ENCODE assay signal across 19 cellular contexts in the genomic region with DNA sequence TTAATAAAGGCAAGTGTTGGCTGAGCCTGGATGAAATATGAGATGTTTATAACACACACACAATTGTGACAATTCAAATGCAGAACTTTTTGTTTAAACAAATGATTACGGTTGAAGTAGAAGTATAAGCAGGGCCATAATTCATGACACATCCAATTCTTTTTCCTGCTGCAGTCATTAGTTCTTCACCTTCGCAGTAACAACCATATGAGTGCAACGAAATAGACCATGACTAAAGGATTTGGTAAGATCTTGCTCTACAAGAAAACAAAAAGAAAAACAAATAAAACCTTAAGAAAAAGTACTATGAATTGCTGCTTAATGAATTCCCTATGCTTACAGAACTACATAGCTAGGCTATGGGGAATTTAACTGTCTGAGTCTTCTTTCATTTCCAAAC. TPM values are rescaled to one million over a fixed set of nuclear protein-coding genes. Genes with fewer than 3 reads are reported as not detected.
"Had no signal": no experiment of that assay in that cellular context is flagged by ENCODE, and none has a peak within 500 bp of the region (broad histone marks: within the 10 kb centered on the region; RNA-seq: fewer than 3 reads in every experiment).

No MANE protein-coding gene starts in this region.

- H3K9ac ChIP-seq: neural progenitor cell had no signal

- H3K4me3 ChIP-seq: dorsolateral prefrontal cortex, heart left ventricle, lung, neural progenitor cell, ovary, smooth muscle cell had no signal

- H3K4me2 ChIP-seq: neural progenitor cell, smooth muscle cell had no signal

- H3K27me3 ChIP-seq: neural progenitor cell, ovary had no signal

- H2AFZ ChIP-seq: neural progenitor cell had no signal

- H3K9me3 ChIP-seq: heart left ventricle, ovary had no signal

- DNase-seq: cortex of kidney; dorsolateral prefrontal cortex; effector CD8-positive, alpha-beta T cell; foreskin keratinocyte; heart left ventricle; hippocampal formation; left colon; left ventricle myocardium superior; mesenchymal stem cell; midbrain; nucleus accumbens; ovary; right cardiac atrium; stimulated activated CD4-positive, alpha-beta T cell treated with anti-CD3 and anti-CD28 coated beads, Interleukin-2, amount 100 ng/mL, for 48 hours; stimulated activated naive CD4-positive, alpha-beta T cell treated with Interleukin-2 at 50 U/mL for 16 hours had no signal

- H3K4me1 ChIP-seq: foreskin keratinocyte, heart left ventricle, neural progenitor cell had no signal

- H3K27ac ChIP-seq: dorsolateral prefrontal cortex, foreskin keratinocyte, heart left ventricle, neural progenitor cell, ovary had no signal

- H3K36me3 ChIP-seq: heart left ventricle, neural progenitor cell, ovary had no signal

RNA-seq across cellular contexts. Expression of a gene that starts 13.9 kb away (rescaled TPM):
- total RNA-seq: natural killer cell treated with Interleukin-12 subunit alpha and Interleukin-12 subunit beta and Interleukin-15 and Interleukin-18, amount 100 ng/mL, for 72 hours had no signal
